In the genomic region with DNA sequence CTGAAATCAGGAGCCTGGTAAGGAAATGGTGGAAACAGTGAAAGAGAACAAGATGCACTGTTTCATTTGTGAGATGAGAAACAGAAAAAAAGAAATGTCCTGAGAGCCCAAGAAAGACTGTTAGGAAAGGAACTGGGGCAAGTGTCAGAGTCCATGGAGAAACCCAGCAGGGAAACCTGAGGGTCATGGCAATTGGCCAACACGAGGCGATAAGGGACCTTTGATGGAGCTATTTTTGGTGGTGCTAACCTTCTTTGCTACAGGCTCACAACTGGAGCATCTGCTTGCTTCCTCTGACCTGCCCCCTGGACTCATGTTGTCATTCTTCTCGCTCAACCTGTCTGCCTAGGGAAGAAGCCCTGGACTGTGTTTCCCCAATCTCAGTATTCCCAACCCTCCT, we compare ENCODE assay signal across 20 cellular contexts. TPM values are rescaled to one million over a fixed set of nuclear protein-coding genes. Genes with fewer than 3 reads are reported as not detected.
DNase-seq lines count a peak whose midpoint lies in the region; ATAC-seq and TF ChIP-seq lines count a peak whose summit lies in the region.
"Had no signal": no experiment of that assay in that cellular context is flagged by ENCODE, and none has a peak within 500 bp of the region (broad histone marks: within the 10 kb centered on the region; RNA-seq: fewer than 3 reads in every experiment).

No MANE protein-coding gene starts in this region.

- H4K20me1 ChIP-seq in mammary epithelial cell (ENCODE audit: insufficient read depth, low read length), result no peaks in the 10 kb centered on the region

- dilution Hi-C loops in mammary epithelial cell (cut with HindIII; ENCODE audit: low sequenced_read_pairs), result no loop called here

- H3K4me1 ChIP-seq in breast epithelium (no peaks in the 10 kb centered on the region), mammary epithelial cell (ENCODE audit: insufficient read depth, low read length) (no peaks in the 10 kb centered on the region), adrenal gland (replicated peaks in 1 of 2) (peaks cover 10 to 13% of the 10 kb centered on the region in 2 donors), stomach (peaks cover 0 to 33% (median 23%) of the 10 kb centered on the region in 4 donors)
- H3K4me1 ChIP-seq: BE2C had no signal

- no peak overlapping the region for H3K4me2 ChIP-seq in mammary epithelial cell (ENCODE audit: insufficient read depth, low read depth, low read length)
- H3K4me2 ChIP-seq: GM23338, KMS-11 had no signal

- ATAC-seq in left ventricle myocardium superior, result peak; percentile 38
- ATAC-seq in HG03457 (IDR thresholded peaks at IDR 0.05; ENCODE audit: unreplicated experiment), result no peak
- ATAC-seq: GM23338, Panc1 had no signal

- CTCF ChIA-PET in mammary epithelial cell (lab: Charles Lee; ENCODE audit: low non-redundant PET), result no interaction called here

- intact Hi-C loops in breast epithelium (cut with DNase I; ENCODE audit: low total_unique reads), result no loop called here
- intact Hi-C loops in mammary epithelial cell (cut with micrococcal nuclease), result loop anchor here (2.0 kb wide), 1 partner anchor 46 kb away; no protein-coding TSS in a partner anchor
- intact Hi-C loops in adrenal gland (cut with DNase I), result loop anchor here in 1 of 2 donors (10.0 kb wide), 1 partner anchor 52 kb away; the partner anchor contains the start of gene LIPH
- intact Hi-C loops in left ventricle myocardium superior (cut with micrococcal nuclease), result no loop called here
- intact Hi-C loops in stomach (cut with DNase I; ENCODE audit: low total_unique reads), result no loop called here

- H3K36me3 ChIP-seq in breast epithelium, result no peaks in the 10 kb centered on the region
- H3K36me3 ChIP-seq in mammary epithelial cell (ENCODE audit: insufficient read depth, low read length), result no peaks in the 10 kb centered on the region
- no peaks in the 10 kb centered on the region for H3K36me3 ChIP-seq in adrenal gland (replicated peaks in 1 of 2)
- peaks cover 2 to 11% (median 7%) of the 10 kb centered on the region in 4 donors for H3K36me3 ChIP-seq in stomach

- TF ChIP-seq CTCF in breast epithelium (IDR thresholded peaks at IDR 0.05) (no peak), mammary epithelial cell (conservative IDR thresholded peaks at IDR 0.05 in 1 of 2, IDR thresholded peaks at IDR 0.05 in 1 of 2; ENCODE audit: extremely low read depth in 1 of 2, insufficient read depth in 1 of 2, low read depth in 1 of 2, low read length in 2 of 2) (no peak), adrenal gland (IDR thresholded peaks at IDR 0.05) (no peak), stomach (IDR thresholded peaks at IDR 0.05) (no peak)

- H3K27ac ChIP-seq in breast epithelium (peak overlapping the region; percentile 70 to 85), mammary epithelial cell (ENCODE audit: insufficient read depth, low read depth, low read length) (no peak overlapping the region), adrenal gland (peak overlapping the region in 1 of 5 donors; percentile 67), stomach (peak overlapping the region; percentile 64 to 85 (median 67))
- H3K27ac ChIP-seq: 22Rv1, KMS-11 had no signal

- no peak overlapping the region for H3K9ac ChIP-seq in mammary epithelial cell (ENCODE audit: insufficient read depth, low read length)
- H3K9ac ChIP-seq: KMS-11 had no signal

- in situ Hi-C loops in mammary epithelial cell (cut with MboI; ENCODE audit: low sequenced_read_pairs in 2 of 2), result no loop called here

- peaks cover 6% of the 10 kb centered on the region for H3K79me2 ChIP-seq in mammary epithelial cell (ENCODE audit: insufficient read depth, low read length)

- no peak for DNase-seq in breast epithelium (ENCODE audit: low spot score in 2 of 2)
- no peak for DNase-seq in mammary epithelial cell
- DNase-seq in adrenal gland, result peak in 6 of 7 donors; percentile 52 to 80 (median 74)
- DNase-seq in left ventricle myocardium superior, result peak; percentile 53
- DNase-seq in stomach, result peak; percentile 81
- DNase-seq in NCI-H2196 treated with DMSO at 0.1 percent for 48 hours (lab: John Stamatoyannopoulos, UW; ENCODE audit: unreplicated experiment), result no peak
- DNase-seq in 8988T, result no peak
- DNase-seq: BE2C; CD4-positive, alpha-beta T cell; DMS79; NCI-H1048; NCI-H1436 treated with DMSO at 0.1 percent for 48 hours; NCI-H2029 treated with DMSO at 0.1 percent for 48 hours; NCI-H524; SHP77 had no signal

- 80% methylated on average over 3 of the region's 3 CpGs for WGBS in mammary epithelial cell (ENCODE audit: low coverage, missing lambda C conversion rate)
- WGBS in adrenal gland, 4 donors, result 30 to 44% (median 37%) methylated on average over 2 to 3 of the region's 3 CpGs
- 38 to 49% (median 41%) methylated on average over 3 of the region's 3 CpGs for WGBS in stomach, 5 donors

- H3K9me3 ChIP-seq in breast epithelium, result no peaks in the 10 kb centered on the region
- H3K9me3 ChIP-seq in mammary epithelial cell (replicated peaks; ENCODE audit: insufficient read depth, low read length), result no peaks in the 10 kb centered on the region
- H3K9me3 ChIP-seq in adrenal gland (replicated peaks in 1 of 3), result no peaks in the 10 kb centered on the region
- no peaks in the 10 kb centered on the region for H3K9me3 ChIP-seq in stomach
- H3K9me3 ChIP-seq: BE2C had no signal

- TF ChIP-seq POLR2A in breast epithelium (IDR thresholded peaks at IDR 0.05) (no peak), adrenal gland (IDR thresholded peaks at IDR 0.05) (no peak), stomach (IDR thresholded peaks at IDR 0.05) (no peak)

- H2AFZ ChIP-seq in mammary epithelial cell (ENCODE audit: low read depth, low read length), result no peak overlapping the region

- H3K27me3 ChIP-seq in breast epithelium (no peaks in the 10 kb centered on the region), mammary epithelial cell (ENCODE audit: insufficient read depth, low read length) (no peaks in the 10 kb centered on the region), adrenal gland (no peaks in the 10 kb centered on the region), stomach (peaks cover 0 to 8% (median 0%) of the 10 kb centered on the region in 3 donors)
- H3K27me3 ChIP-seq: BE2C had no signal

- BruUV-seq in mammary epithelial cell (replicated peaks; lab: Mats Ljungman, UMichigan), result no TSS peak

- H3K4me3 ChIP-seq in breast epithelium, result no peak overlapping the region
- no peak overlapping the region for H3K4me3 ChIP-seq in mammary epithelial cell (replicated peaks in 1 of 3; ENCODE audit: insufficient read depth in 1 of 3, low read depth in 2 of 3, low read length in 3 of 3)
- H3K4me3 ChIP-seq in adrenal gland, result no peak overlapping the region
- no peak overlapping the region for H3K4me3 ChIP-seq in stomach
- H3K4me3 ChIP-seq: GM23338 had no signal

- TF ChIP-seq EP300 in stomach (IDR thresholded peaks at IDR 0.05), result no peak

RNA-seq across cellular contexts. Expression of gene TMEM41A, which starts 4.2 kb away (rescaled TPM):
- 10 to 100 TPM; 11.5 to 22.2 (median 15.1) TPM for total RNA-seq in breast epithelium
- total RNA-seq in mammary epithelial cell, result 10 to 100 TPM; 17.7 to 18.6 TPM
- 21.0 TPM for polyA plus RNA-seq in mammary epithelial cell
- 24.2 TPM for polyA minus RNA-seq in mammary epithelial cell
- total RNA-seq in adrenal gland, result 10 to 100 TPM; 15.8 to 80.3 (median 33.4) TPM
- 10 to 100 TPM; 19.9 to 56.8 (median 25.0) TPM for polyA plus RNA-seq in adrenal gland
- 9.2 TPM for total RNA-seq in left ventricle myocardium superior
- 10 to 100 TPM in 4 of 5 donors, 1 to 10 TPM in 1; 5.8 to 54.3 (median 23.2) TPM for total RNA-seq in stomach
- polyA plus RNA-seq in stomach, result 1 to 10 TPM; 5.7 to 8.9 (median 6.7) TPM

RNA-seq across cellular contexts. Expression of gene LIPH, which starts 49.4 kb away (rescaled TPM):
- 10 to 100 TPM in 1 of 3 donors, 1 to 10 TPM in 1, not detected in 1; 5.6 to 10.4 TPM for total RNA-seq in breast epithelium
- under 1 TPM; 0.38 to 0.50 TPM for total RNA-seq in mammary epithelial cell
- polyA plus RNA-seq in mammary epithelial cell, result 0.18 TPM
- polyA minus RNA-seq in mammary epithelial cell, result not detected
- total RNA-seq in adrenal gland, result 1 to 10 TPM in 3 of 8 donors, under 1 TPM in 4, not detected in 1; 0.32 to 2.9 (median 0.90) TPM
- polyA plus RNA-seq in adrenal gland, result 1 to 10 TPM in 1 of 3 donors, under 1 TPM in 2; 0.07 to 1.0 (median 0.40) TPM
- 0.10 TPM for total RNA-seq in left ventricle myocardium superior
- 100 to 1,000 TPM in 1 of 5 donors, 10 to 100 TPM in 3, 1 to 10 TPM in 1; 4.3 to 257 (median 60.0) TPM for total RNA-seq in stomach
- polyA plus RNA-seq in stomach, result 10 to 100 TPM in 2 of 3 donors, 1 to 10 TPM in 1; 8.5 to 18.2 (median 15.1) TPM
- total RNA-seq: CD4-positive, alpha-beta T cell had no signal

Comparison
In these comparisons a context has a peak if more than half of its experiments do, and no peak if none do; other contexts are left out.
1. DNase-seq: peak in adrenal gland (6 of 7), left ventricle myocardium superior (single experiment) and stomach (single experiment); none in breast epithelium (0 of 2), mammary epithelial cell (single experiment), NCI-H2196 treated with DMSO at 0.1 percent for 48 hours (single experiment) and 8988T (single experiment).